ENCODE assay signal across 2 cellular contexts in genomic region chr4:42543126-42543525, GRCh38.
TF ChIP-seq lines count a peak whose summit lies in the region.

No MANE protein-coding gene starts in this region.

TF ChIP-seq in HepG2, 621 proteins besides CTCF, POLR2A, EP300 and RAD21:
- TF ChIP-seq MAFF (IDR thresholded peaks at IDR 0.05; ENCODE audit: low read depth, low read length), result peak; percentile 97
- TF ChIP-seq NFE2L2 (IDR thresholded peaks at IDR 0.05; ENCODE audit: low read length), result peak; percentile 62
- TF ChIP-seq IRX3 (CRISPR knock-in tag; IDR thresholded peaks at IDR 0.05; ENCODE audit: borderline replicate concordance, low read depth), result no peak
- peak; percentile 96 to 99 for TF ChIP-seq MAFK (conservative IDR thresholded peaks at IDR 0.05 in 1 of 2, IDR thresholded peaks at IDR 0.05 in 1 of 2; ENCODE audit: low read length in 2 of 2)

TF ChIP-seq in H1, 55 proteins besides CTCF, POLR2A, EP300 and RAD21:
- TF ChIP-seq ZNF274 (IDR thresholded peaks at IDR 0.05; ENCODE audit: borderline replicate concordance, extremely low read depth, low read length) (no peak), BACH1 (IDR thresholded peaks at IDR 0.05; ENCODE audit: low read length) (0 out of 2 replicates have a peak, but pooled peaks have one; percentile 20), MAFK (IDR thresholded peaks at IDR 0.05; ENCODE audit: low read depth, low read length) (peak; percentile 94), BCL11A (IDR thresholded peaks at IDR 0.05; ENCODE audit: low read depth in 2 of 2, low read length in 2 of 2) (no peak), TAF7 (optimal IDR thresholded peaks at IDR 0.05; ENCODE audit: borderline replicate concordance, low read depth, low read length) (no peak), JUN (IDR thresholded peaks at IDR 0.05; ENCODE audit: low read depth, low read length) (no peak), RFX5 (IDR thresholded peaks at IDR 0.05; ENCODE audit: borderline replicate concordance, low read depth, low read length) (no peak), KDM1A (IDR thresholded peaks at IDR 0.05; ENCODE audit: borderline replicate concordance, low read length) (no peak), KDM4A (IDR thresholded peaks at IDR 0.05; ENCODE audit: low read depth, low read length, severe bottlenecking) (no peak), RNF2 (IDR thresholded peaks at IDR 0.05; ENCODE audit: borderline replicate concordance, low read depth, low read length, missing control alignments, poor library complexity, severe bottlenecking) (no peak), GABPA (IDR thresholded peaks at IDR 0.05; ENCODE audit: borderline replicate concordance, insufficient read depth, low read length) (no peak), CEBPB (IDR thresholded peaks at IDR 0.05; ENCODE audit: low read depth, low read length) (no peak), EGR1 (IDR thresholded peaks at IDR 0.05; ENCODE audit: borderline replicate concordance, low read depth, low read length) (no peak), NRF1 (IDR thresholded peaks at IDR 0.05; ENCODE audit: low read depth, low read length) (no peak), SUZ12 (IDR thresholded peaks at IDR 0.05; ENCODE audit: low read length) (no peak), CHD1 (IDR thresholded peaks at IDR 0.05; ENCODE audit: low read depth, low read length) (no peak), RXRA (IDR thresholded peaks at IDR 0.05; ENCODE audit: insufficient read depth, low read depth, low read length) (no peak)
